Comparison of ENCODE assay signal across 23 cellular contexts in genomic region chr21:45802956-45803612, GRCh38.
"Had no signal": no experiment of that assay in that cellular context is flagged by ENCODE, and none has a peak within 500 bp of the region (broad histone marks: within the 10 kb centered on the region; RNA-seq: fewer than 3 reads in every experiment).

No MANE protein-coding gene starts in this region.

- DNase-seq: colonic mucosa; effector memory CD4-positive, alpha-beta T cell; hypothalamus; immature natural killer cell; islet precursor cell; kidney glomerular epithelial cell; left colon; left ventricle myocardium superior; lower lobe of right lung; naive thymus-derived CD8-positive, alpha-beta T cell; right lobe of liver; small intestine; stimulated activated CD4-positive, alpha-beta T cell treated with anti-CD3 and anti-CD28 coated beads, Interleukin-15, amount 100 ng/mL, for 24 hours; stimulated activated CD4-positive, alpha-beta T cell treated with anti-CD3 and anti-CD28 coated beads, Interleukin-4, amount 100 ng/mL, for 1 hour; stimulated activated CD8-positive, alpha-beta memory T cell treated with anti-CD3 and anti-CD28 coated beads, Interleukin-4, amount 100 ng/mL, for 48 hours; stimulated activated naive CD4-positive, alpha-beta T cell; stimulated activated naive CD8-positive, alpha-beta T cell treated with anti-CD3 and anti-CD28 coated beads, Interleukin-15, amount 100 ng/mL, for 72 hours; transverse colon had no signal

- H3K27ac Mint-ChIP-seq: dendritic cell treated with granulocyte-macrophage colony-stimulating factor and Interleukin-4, amounts not matched to agents 40 ng/mL and 50 ng/mL, for 4 days; immature natural killer cell; stimulated activated naive CD8-positive, alpha-beta T cell treated with anti-CD3 and anti-CD28 coated beads, Interleukin-15, amount 100 ng/mL, for 72 hours had no signal

- H3K27me3 Mint-ChIP-seq: dendritic cell treated with granulocyte-macrophage colony-stimulating factor and Interleukin-4, amounts not matched to agents 40 ng/mL and 50 ng/mL, for 4 days; naive thymus-derived CD8-positive, alpha-beta T cell; stimulated activated naive CD8-positive, alpha-beta T cell treated with anti-CD3 and anti-CD28 coated beads, Interleukin-15, amount 100 ng/mL, for 72 hours had no signal

- H3K36me3 Mint-ChIP-seq: immature natural killer cell; naive thymus-derived CD8-positive, alpha-beta T cell had no signal

- H3K4me1 Mint-ChIP-seq: immature natural killer cell; naive thymus-derived CD8-positive, alpha-beta T cell; stimulated activated naive CD8-positive, alpha-beta T cell treated with anti-CD3 and anti-CD28 coated beads, Interleukin-15, amount 100 ng/mL, for 72 hours had no signal

- H3K9me3 ChIP-seq: colonic mucosa, esophagus muscularis mucosa, lower lobe of right lung, neutrophil, pancreas, right lobe of liver, suprapubic skin, transverse colon had no signal

- H3K36me3 ChIP-seq: colonic mucosa, esophagus muscularis mucosa, lower lobe of right lung, neutrophil, pancreas, right lobe of liver, suprapubic skin, transverse colon had no signal

- ATAC-seq: left colon; left ventricle myocardium superior; naive thymus-derived CD8-positive, alpha-beta T cell; pancreas; right lobe of liver; stimulated activated naive CD8-positive, alpha-beta T cell treated with anti-CD3 and anti-CD28 coated beads, Interleukin-15, amount 100 ng/mL, for 72 hours had no signal

- H3K4me1 ChIP-seq: colonic mucosa, esophagus muscularis mucosa, lower lobe of right lung, pancreas, right lobe of liver, suprapubic skin, transverse colon had no signal

- H3K4me3 ChIP-seq: colonic mucosa, esophagus muscularis mucosa, lower lobe of right lung, pancreas, right lobe of liver, suprapubic skin, transverse colon had no signal

- H3K4me3 Mint-ChIP-seq: dendritic cell treated with granulocyte-macrophage colony-stimulating factor and Interleukin-4, amounts not matched to agents 40 ng/mL and 50 ng/mL, for 4 days; immature natural killer cell; naive thymus-derived CD8-positive, alpha-beta T cell; stimulated activated naive CD8-positive, alpha-beta T cell treated with anti-CD3 and anti-CD28 coated beads, Interleukin-15, amount 100 ng/mL, for 72 hours had no signal

- H3K27ac ChIP-seq: colonic mucosa, esophagus muscularis mucosa, lower lobe of right lung, neutrophil, pancreas, right lobe of liver, suprapubic skin, transverse colon had no signal

- H3K9me3 Mint-ChIP-seq: dendritic cell treated with granulocyte-macrophage colony-stimulating factor and Interleukin-4, amounts not matched to agents 40 ng/mL and 50 ng/mL, for 4 days; immature natural killer cell; naive thymus-derived CD8-positive, alpha-beta T cell; stimulated activated naive CD8-positive, alpha-beta T cell treated with anti-CD3 and anti-CD28 coated beads, Interleukin-15, amount 100 ng/mL, for 72 hours had no signal

- H3K27me3 ChIP-seq: colonic mucosa, esophagus muscularis mucosa, neutrophil, pancreas, right lobe of liver, suprapubic skin, transverse colon had no signal
